Comparison of ENCODE assay signal across 2 cellular contexts in the genomic region with DNA sequence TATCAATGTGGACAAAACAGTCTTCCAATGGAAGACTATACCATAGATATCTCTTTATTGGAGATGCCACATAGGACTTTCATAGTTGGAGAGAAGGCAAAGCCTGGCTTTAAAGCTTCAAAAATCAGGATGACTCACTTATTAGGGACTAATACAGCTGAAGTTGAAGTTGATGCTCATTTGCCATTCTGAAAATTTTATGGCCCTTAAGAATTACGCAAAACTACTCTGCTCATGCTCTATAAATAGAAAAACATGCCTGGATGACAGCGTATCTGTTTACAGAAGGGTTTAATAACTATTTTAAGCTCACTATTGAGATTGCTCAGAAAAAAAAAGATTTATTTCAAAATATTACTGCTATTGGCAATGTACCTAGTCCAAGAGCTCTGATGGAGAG.
TF ChIP-seq lines count a peak whose summit lies in the region.

No MANE protein-coding gene starts in this region.

TF ChIP-seq in HEK293, 187 proteins besides CTCF, POLR2A, EP300 and RAD21 (continued from another document):
- TF ChIP-seq, protein P1, sequence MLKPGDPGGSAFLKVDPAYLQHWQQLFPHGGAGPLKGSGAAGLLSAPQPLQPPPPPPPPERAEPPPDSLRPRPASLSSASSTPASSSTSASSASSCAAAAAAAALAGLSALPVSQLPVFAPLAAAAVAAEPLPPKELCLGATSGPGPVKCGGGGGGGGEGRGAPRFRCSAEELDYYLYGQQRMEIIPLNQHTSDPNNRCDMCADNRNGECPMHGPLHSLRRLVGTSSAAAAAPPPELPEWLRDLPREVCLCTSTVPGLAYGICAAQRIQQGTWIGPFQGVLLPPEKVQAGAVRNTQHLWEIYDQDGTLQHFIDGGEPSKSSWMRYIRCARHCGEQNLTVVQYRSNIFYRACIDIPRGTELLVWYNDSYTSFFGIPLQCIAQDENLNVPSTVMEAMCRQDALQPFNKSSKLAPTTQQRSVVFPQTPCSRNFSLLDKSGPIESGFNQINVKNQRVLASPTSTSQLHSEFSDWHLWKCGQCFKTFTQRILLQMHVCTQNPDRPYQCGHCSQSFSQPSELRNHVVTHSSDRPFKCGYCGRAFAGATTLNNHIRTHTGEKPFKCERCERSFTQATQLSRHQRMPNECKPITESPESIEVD (tag by site-specific recombination; IDR thresholded peaks at IDR 0.05), result peak; percentile 66
- 0 out of 2 replicates have a peak, but pooled peaks have one; percentile 23 for TF ChIP-seq ZNF660 (tag by site-specific recombination; IDR thresholded peaks at IDR 0.05)
TF ChIP-seq in HEK293: peak in this region for 2.

TF ChIP-seq in HepG2, 621 proteins besides CTCF, POLR2A, EP300 and RAD21 (continued from another document):
- TF ChIP-seq, protein P2, sequence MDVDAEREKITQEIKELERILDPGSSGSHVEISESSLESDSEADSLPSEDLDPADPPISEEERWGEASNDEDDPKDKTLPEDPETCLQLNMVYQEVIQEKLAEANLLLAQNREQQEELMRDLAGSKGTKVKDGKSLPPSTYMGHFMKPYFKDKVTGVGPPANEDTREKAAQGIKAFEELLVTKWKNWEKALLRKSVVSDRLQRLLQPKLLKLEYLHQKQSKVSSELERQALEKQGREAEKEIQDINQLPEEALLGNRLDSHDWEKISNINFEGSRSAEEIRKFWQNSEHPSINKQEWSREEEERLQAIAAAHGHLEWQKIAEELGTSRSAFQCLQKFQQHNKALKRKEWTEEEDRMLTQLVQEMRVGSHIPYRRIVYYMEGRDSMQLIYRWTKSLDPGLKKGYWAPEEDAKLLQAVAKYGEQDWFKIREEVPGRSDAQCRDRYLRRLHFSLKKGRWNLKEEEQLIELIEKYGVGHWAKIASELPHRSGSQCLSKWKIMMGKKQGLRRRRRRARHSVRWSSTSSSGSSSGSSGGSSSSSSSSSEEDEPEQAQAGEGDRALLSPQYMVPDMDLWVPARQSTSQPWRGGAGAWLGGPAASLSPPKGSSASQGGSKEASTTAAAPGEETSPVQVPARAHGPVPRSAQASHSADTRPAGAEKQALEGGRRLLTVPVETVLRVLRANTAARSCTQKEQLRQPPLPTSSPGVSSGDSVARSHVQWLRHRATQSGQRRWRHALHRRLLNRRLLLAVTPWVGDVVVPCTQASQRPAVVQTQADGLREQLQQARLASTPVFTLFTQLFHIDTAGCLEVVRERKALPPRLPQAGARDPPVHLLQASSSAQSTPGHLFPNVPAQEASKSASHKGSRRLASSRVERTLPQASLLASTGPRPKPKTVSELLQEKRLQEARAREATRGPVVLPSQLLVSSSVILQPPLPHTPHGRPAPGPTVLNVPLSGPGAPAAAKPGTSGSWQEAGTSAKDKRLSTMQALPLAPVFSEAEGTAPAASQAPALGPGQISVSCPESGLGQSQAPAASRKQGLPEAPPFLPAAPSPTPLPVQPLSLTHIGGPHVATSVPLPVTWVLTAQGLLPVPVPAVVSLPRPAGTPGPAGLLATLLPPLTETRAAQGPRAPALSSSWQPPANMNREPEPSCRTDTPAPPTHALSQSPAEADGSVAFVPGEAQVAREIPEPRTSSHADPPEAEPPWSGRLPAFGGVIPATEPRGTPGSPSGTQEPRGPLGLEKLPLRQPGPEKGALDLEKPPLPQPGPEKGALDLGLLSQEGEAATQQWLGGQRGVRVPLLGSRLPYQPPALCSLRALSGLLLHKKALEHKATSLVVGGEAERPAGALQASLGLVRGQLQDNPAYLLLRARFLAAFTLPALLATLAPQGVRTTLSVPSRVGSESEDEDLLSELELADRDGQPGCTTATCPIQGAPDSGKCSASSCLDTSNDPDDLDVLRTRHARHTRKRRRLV (CRISPR knock-in tag; IDR thresholded peaks at IDR 0.05), result no peak
- no peak for TF ChIP-seq HOMEZ (CRISPR knock-in tag; IDR thresholded peaks at IDR 0.05; ENCODE audit: low read depth)
- TF ChIP-seq ZNF777 (CRISPR knock-in tag; IDR thresholded peaks at IDR 0.05), result no peak
- TF ChIP-seq GTF2F1 (IDR thresholded peaks at IDR 0.05; ENCODE audit: low read length), result no peak
- TF ChIP-seq SSRP1 (CRISPR knock-in tag; IDR thresholded peaks at IDR 0.05), result no peak
- TF ChIP-seq ZNF24 (IDR thresholded peaks at IDR 0.05), result no peak
- TF ChIP-seq SKI (IDR thresholded peaks at IDR 0.05; ENCODE audit: partially characterized antibody), result no peak
- no peak for TF ChIP-seq NFYB (CRISPR knock-in tag; IDR thresholded peaks at IDR 0.05)
- TF ChIP-seq, protein P3, sequence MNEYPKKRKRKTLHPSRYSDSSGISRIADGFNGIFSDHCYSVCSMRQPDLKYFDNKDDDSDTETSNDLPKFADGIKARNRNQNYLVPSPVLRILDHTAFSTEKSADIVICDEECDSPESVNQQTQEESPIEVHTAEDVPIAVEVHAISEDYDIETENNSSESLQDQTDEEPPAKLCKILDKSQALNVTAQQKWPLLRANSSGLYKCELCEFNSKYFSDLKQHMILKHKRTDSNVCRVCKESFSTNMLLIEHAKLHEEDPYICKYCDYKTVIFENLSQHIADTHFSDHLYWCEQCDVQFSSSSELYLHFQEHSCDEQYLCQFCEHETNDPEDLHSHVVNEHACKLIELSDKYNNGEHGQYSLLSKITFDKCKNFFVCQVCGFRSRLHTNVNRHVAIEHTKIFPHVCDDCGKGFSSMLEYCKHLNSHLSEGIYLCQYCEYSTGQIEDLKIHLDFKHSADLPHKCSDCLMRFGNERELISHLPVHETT (CRISPR knock-in tag; conservative IDR thresholded peaks at IDR 0.05), result no peak
- no peak for TF ChIP-seq AHR (CRISPR knock-in tag; IDR thresholded peaks at IDR 0.05)
- no peak for TF ChIP-seq PAF1 (CRISPR knock-in tag; IDR thresholded peaks at IDR 0.05)
- TF ChIP-seq ZNF569 (CRISPR knock-in tag; IDR thresholded peaks at IDR 0.05; ENCODE audit: borderline replicate concordance), result no peak
- TF ChIP-seq MLX (CRISPR knock-in tag; IDR thresholded peaks at IDR 0.05), result no peak
- TF ChIP-seq MAZ (IDR thresholded peaks at IDR 0.05; ENCODE audit: borderline replicate concordance, low read depth, low read length), result no peak
- TF ChIP-seq MAZ (CRISPR knock-in tag; IDR thresholded peaks at IDR 0.05; ENCODE audit: low read depth), result no peak
